In the genomic region with DNA sequence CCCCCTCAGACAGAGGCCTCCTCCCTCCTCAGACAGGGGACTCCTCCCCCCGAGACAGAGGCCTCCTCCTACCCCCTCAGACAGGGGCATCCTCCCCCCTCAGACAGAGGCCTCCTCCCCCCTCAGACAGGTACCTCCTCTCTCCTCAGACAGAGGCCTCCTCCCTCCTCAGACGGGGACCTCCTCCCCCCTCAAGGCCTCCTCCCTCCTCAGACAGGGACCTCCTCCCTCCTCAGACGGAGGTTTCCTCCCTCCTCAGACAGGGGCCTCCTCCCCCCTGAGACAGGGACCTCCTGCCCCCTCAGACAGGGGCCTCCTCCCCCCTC, we compare ENCODE assay signal across 1 cellular context.
TF ChIP-seq lines count a peak whose summit lies in the region.

No MANE protein-coding gene starts in this region.

TF ChIP-seq in K562, 482 proteins besides CTCF, POLR2A, EP300 and RAD21:
- TF ChIP-seq ZFP36 (IDR thresholded peaks at IDR 0.05; ENCODE audit: low read depth, low read length, partially characterized antibody) (peak; percentile 73), HLTF (IDR thresholded peaks at IDR 0.05) (no peak), SMAD4 (CRISPR knock-in tag; conservative IDR thresholded peaks at IDR 0.05) (no peak), KDM2B (CRISPR knock-in tag; IDR thresholded peaks at IDR 0.05) (no peak), CHD2 (IDR thresholded peaks at IDR 0.05; ENCODE audit: low read depth, low read length) (no peak), ZNF263 (CRISPR knock-in tag; IDR thresholded peaks at IDR 0.05; ENCODE audit: borderline replicate concordance) (peak; percentile 62; the same call in 1 of the 2 replicates), ZNF165 (CRISPR knock-in tag; IDR thresholded peaks at IDR 0.05; ENCODE audit: borderline replicate concordance) (no peak), JUNB (CRISPR knock-in tag; conservative IDR thresholded peaks at IDR 0.05) (no peak)
- TF ChIP-seq, protein P1, sequence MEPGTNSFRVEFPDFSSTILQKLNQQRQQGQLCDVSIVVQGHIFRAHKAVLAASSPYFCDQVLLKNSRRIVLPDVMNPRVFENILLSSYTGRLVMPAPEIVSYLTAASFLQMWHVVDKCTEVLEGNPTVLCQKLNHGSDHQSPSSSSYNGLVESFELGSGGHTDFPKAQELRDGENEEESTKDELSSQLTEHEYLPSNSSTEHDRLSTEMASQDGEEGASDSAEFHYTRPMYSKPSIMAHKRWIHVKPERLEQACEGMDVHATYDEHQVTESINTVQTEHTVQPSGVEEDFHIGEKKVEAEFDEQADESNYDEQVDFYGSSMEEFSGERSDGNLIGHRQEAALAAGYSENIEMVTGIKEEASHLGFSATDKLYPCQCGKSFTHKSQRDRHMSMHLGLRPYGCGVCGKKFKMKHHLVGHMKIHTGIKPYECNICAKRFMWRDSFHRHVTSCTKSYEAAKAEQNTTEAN (CRISPR knock-in tag; IDR thresholded peaks at IDR 0.05) = no peak
- TF ChIP-seq, protein P2, sequence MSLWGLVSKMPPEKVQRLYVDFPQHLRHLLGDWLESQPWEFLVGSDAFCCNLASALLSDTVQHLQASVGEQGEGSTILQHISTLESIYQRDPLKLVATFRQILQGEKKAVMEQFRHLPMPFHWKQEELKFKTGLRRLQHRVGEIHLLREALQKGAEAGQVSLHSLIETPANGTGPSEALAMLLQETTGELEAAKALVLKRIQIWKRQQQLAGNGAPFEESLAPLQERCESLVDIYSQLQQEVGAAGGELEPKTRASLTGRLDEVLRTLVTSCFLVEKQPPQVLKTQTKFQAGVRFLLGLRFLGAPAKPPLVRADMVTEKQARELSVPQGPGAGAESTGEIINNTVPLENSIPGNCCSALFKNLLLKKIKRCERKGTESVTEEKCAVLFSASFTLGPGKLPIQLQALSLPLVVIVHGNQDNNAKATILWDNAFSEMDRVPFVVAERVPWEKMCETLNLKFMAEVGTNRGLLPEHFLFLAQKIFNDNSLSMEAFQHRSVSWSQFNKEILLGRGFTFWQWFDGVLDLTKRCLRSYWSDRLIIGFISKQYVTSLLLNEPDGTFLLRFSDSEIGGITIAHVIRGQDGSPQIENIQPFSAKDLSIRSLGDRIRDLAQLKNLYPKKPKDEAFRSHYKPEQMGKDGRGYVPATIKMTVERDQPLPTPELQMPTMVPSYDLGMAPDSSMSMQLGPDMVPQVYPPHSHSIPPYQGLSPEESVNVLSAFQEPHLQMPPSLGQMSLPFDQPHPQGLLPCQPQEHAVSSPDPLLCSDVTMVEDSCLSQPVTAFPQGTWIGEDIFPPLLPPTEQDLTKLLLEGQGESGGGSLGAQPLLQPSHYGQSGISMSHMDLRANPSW (CRISPR knock-in tag; IDR thresholded peaks at IDR 0.05) = no peak
